In genomic region chr2:168143813-168144212, GRCh38 we compare ENCODE assay signal across 24 cellular contexts.
"Had no signal": no experiment of that assay in that cellular context is flagged by ENCODE, and none has a peak within 500 bp of the region (broad histone marks: within the 10 kb centered on the region; RNA-seq: fewer than 3 reads in every experiment).

No MANE protein-coding gene starts in this region.

- H3K36me3 ChIP-seq: brain microvascular endothelial cell, colonic mucosa, gastrocnemius medialis, heart left ventricle had no signal

- DNase-seq: activated CD4-positive, alpha-beta T cell treated with anti-CD3 and anti-CD28 coated beads for 36 hours; activated CD4-positive, alpha-beta T cell treated with anti-CD3 and anti-CD28 coated beads, Interleukin-2, amount 10 ng/mL, durations not matched to agents 24 days and 14 days; activated CD4-positive, CD25-positive, alpha-beta regulatory T cell; activated CD4-positive, CD25-positive, alpha-beta regulatory T cell treated with anti-CD3 and anti-CD28 coated beads, Interleukin-2, amount 50 U/mL, for 72 hours; activated CD8-positive, alpha-beta memory T cell treated with anti-CD3 and anti-CD28 coated beads for 24 hours; activated CD8-positive, alpha-beta T cell treated with anti-CD3 and anti-CD28 coated beads for 36 hours; activated effector memory CD4-positive, alpha-beta T cell treated with anti-CD3 and anti-CD28 coated beads, Interleukin-2, amount 50 U/mL, for 16 hours; activated naive CD4-positive, alpha-beta T cell treated with anti-CD3 and anti-CD28 coated beads for 36 hours; activated T-cell treated with anti-CD3 and anti-CD28 coated beads, Interleukin-2, amount 50 U/mL, for 4 hours; amniotic stem cell; anterior cingulate cortex; brain microvascular endothelial cell; central memory CD4-positive, alpha-beta T cell; cerebellar nuclear complex; colonic mucosa; effector CD8-positive, alpha-beta T cell; foreskin keratinocyte; gastrocnemius medialis; glutamatergic neuron; heart left ventricle; T-helper 2 cell had no signal

- H3K4me3 ChIP-seq: colonic mucosa, esophagus muscularis mucosa, gastrocnemius medialis, heart left ventricle had no signal

- ATAC-seq: activated CD4-positive, alpha-beta T cell treated with anti-CD3 and anti-CD28 coated beads for 36 hours; activated CD8-positive, alpha-beta T cell treated with anti-CD3 and anti-CD28 coated beads for 36 hours; activated T-cell treated with anti-CD3 and anti-CD28 coated beads, Interleukin-2, amount 50 U/mL, for 4 hours; foreskin keratinocyte; gastrocnemius medialis had no signal

- H3K4me1 Mint-ChIP-seq: activated CD4-positive, alpha-beta T cell treated with anti-CD3 and anti-CD28 coated beads, Interleukin-2, amount 10 ng/mL, durations not matched to agents 24 days and 14 days had no signal

- H3K4me1 ChIP-seq: colonic mucosa, foreskin keratinocyte had no signal

- H3K27ac Mint-ChIP-seq: activated CD4-positive, alpha-beta T cell treated with anti-CD3 and anti-CD28 coated beads for 36 hours; activated CD4-positive, alpha-beta T cell treated with anti-CD3 and anti-CD28 coated beads, Interleukin-2, amount 10 ng/mL, durations not matched to agents 24 days and 14 days; activated CD8-positive, alpha-beta T cell treated with anti-CD3 and anti-CD28 coated beads for 36 hours; activated naive CD4-positive, alpha-beta T cell treated with anti-CD3 and anti-CD28 coated beads for 36 hours; activated naive CD8-positive, alpha-beta T cell; activated T-helper 2 cell treated with anti-CD3 and anti-CD28 coated beads, Interferon-gamma antibody, Interleukin-2, Interleukin-4, amounts not matched to agents 10 μg/mL and 5 μg/mL and 100 μg/mL, durations not matched to agents 14 hours and 24 hours and 36 hours had no signal

- H3K9me3 ChIP-seq: colonic mucosa, esophagus muscularis mucosa, gastrocnemius medialis, heart left ventricle had no signal

- H3K27ac ChIP-seq: brain microvascular endothelial cell, colonic mucosa, esophagus muscularis mucosa, foreskin keratinocyte, gastrocnemius medialis, heart left ventricle had no signal

- H3K9me3 Mint-ChIP-seq: activated CD4-positive, alpha-beta T cell treated with anti-CD3 and anti-CD28 coated beads, Interleukin-2, amount 10 ng/mL, durations not matched to agents 24 days and 14 days; activated CD8-positive, alpha-beta T cell treated with anti-CD3 and anti-CD28 coated beads for 36 hours; activated naive CD4-positive, alpha-beta T cell treated with anti-CD3 and anti-CD28 coated beads for 36 hours; activated T-cell treated with anti-CD3 and anti-CD28 coated beads, Interleukin-2, amount 50 U/mL, for 4 hours; activated T-helper 2 cell treated with anti-CD3 and anti-CD28 coated beads, Interferon-gamma antibody, Interleukin-2, Interleukin-4, amounts not matched to agents 10 μg/mL and 5 μg/mL and 100 μg/mL, durations not matched to agents 14 hours and 24 hours and 36 hours had no signal

- H3K4me3 Mint-ChIP-seq: activated CD4-positive, alpha-beta T cell treated with anti-CD3 and anti-CD28 coated beads for 36 hours; activated CD4-positive, alpha-beta T cell treated with anti-CD3 and anti-CD28 coated beads, Interleukin-2, amount 10 ng/mL, durations not matched to agents 24 days and 14 days; activated CD8-positive, alpha-beta T cell treated with anti-CD3 and anti-CD28 coated beads for 36 hours; activated naive CD4-positive, alpha-beta T cell treated with anti-CD3 and anti-CD28 coated beads for 36 hours; activated naive CD8-positive, alpha-beta T cell; activated T-cell treated with anti-CD3 and anti-CD28 coated beads, Interleukin-2, amount 50 U/mL, for 4 hours had no signal

- H3K27me3 Mint-ChIP-seq: activated CD4-positive, alpha-beta T cell treated with anti-CD3 and anti-CD28 coated beads for 36 hours; activated CD4-positive, alpha-beta T cell treated with anti-CD3 and anti-CD28 coated beads, Interleukin-2, amount 10 ng/mL, durations not matched to agents 24 days and 14 days; activated CD8-positive, alpha-beta T cell treated with anti-CD3 and anti-CD28 coated beads for 36 hours; activated naive CD8-positive, alpha-beta T cell had no signal

- H3K27me3 ChIP-seq: brain microvascular endothelial cell, colonic mucosa, esophagus muscularis mucosa, foreskin keratinocyte, gastrocnemius medialis, heart left ventricle had no signal
